In the genomic region with DNA sequence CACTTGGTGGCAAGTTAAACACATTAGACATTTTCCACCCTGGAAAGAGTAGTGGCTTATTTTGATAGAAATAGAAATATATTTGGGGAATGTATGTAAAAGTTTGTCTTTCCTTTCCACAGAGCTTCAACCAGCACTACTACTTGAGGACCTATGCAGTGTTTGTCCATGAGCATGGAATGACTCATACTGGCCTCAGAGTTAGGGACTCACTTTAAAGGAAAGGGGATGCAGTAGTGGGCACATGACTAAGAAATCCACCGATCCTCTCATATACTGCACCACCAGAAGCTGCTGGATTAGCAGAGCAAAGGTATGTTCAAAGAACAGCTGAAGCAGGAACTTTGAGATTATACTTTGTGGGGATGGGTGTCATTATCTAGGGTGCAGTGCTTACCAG, we compare ENCODE assay signal across 25 cellular contexts.
DNase-seq lines count a peak whose midpoint lies in the region; ATAC-seq and TF ChIP-seq lines count a peak whose summit lies in the region.
"Had no signal": no experiment of that assay in that cellular context is flagged by ENCODE, and none has a peak within 500 bp of the region (broad histone marks: within the 10 kb centered on the region; RNA-seq: fewer than 3 reads in every experiment).

No MANE protein-coding gene starts in this region.

- no peak overlapping the region for H3K4me3 ChIP-seq in dorsolateral prefrontal cortex
- H3K4me3 ChIP-seq: K562, MG63, PC-9 had no signal

- DNase-seq in EL (peak; percentile 9), M059J (ENCODE audit: low read depth) (peak; percentile 16), astrocyte of the hippocampus (ENCODE audit: low read depth, low spot score) (peak; percentile 16), iris pigment epithelial cell (ENCODE audit: low read depth) (peak; percentile 10), NCI-H748 (lab: John Stamatoyannopoulos, UW; ENCODE audit: unreplicated experiment) (no peak), Ammon's horn (ENCODE audit: low spot score) (no peak), dorsolateral prefrontal cortex (no peak)
- DNase-seq: BE2C; CD8-positive, alpha-beta memory T cell; GF-D8; Kasumi-1; MG63; NCI-H1105 treated with DMSO at 0.1 percent for 48 hours; NCI-H146; NCI-H2029; NCI-H446; NCI-H524 treated with DMSO at 0.1 percent for 48 hours; NCI-H82; NK-92 treated with Interleukin-12 subunit alpha and Interleukin-12 subunit beta, amount 100 ng/mL, for 24 hours; PC-9; SHP77 treated with DMSO at 0.1 percent for 48 hours had no signal

- TF ChIP-seq CTCF in dorsolateral prefrontal cortex (IDR thresholded peaks at IDR 0.05 in 54 of 56, conservative IDR thresholded peaks at IDR 0.05 in 2 of 56; ENCODE audit: low read depth in 1 of 56, partially characterized antibody in 56 of 56), result no peak

- intact Hi-C loops in dorsolateral prefrontal cortex (cut with DNase I), result no loop called here

- no peak overlapping the region for H3K27ac ChIP-seq in dorsolateral prefrontal cortex
- H3K27ac ChIP-seq: PC-9 had no signal

- no peaks in the 10 kb centered on the region for H3K27me3 ChIP-seq in dorsolateral prefrontal cortex
- H3K27me3 ChIP-seq: MG63 had no signal

- ATAC-seq in GM21576 (IDR thresholded peaks at IDR 0.05; ENCODE audit: unreplicated experiment), result no peak
- ATAC-seq: HCT116, HepG2, K562 had no signal

Comparison
In these comparisons a context has a peak if more than half of its experiments do, and no peak if none do; other contexts are left out.
1. DNase-seq: peak in EL (single experiment), M059J (single experiment), astrocyte of the hippocampus (single experiment) and iris pigment epithelial cell (single experiment); none in NCI-H748 (single experiment), Ammon's horn (single experiment) and dorsolateral prefrontal cortex (0 of 10).